Comparison of ENCODE assay signal across 9 cellular contexts in genomic region chr20:53598140-53599038, GRCh38. TPM values are rescaled to one million over a fixed set of nuclear protein-coding genes. Genes with fewer than 3 reads are reported as not detected.
A peak's percentile ranks its signal among the peaks of the same experiment; 100 is the strongest.
DNase-seq lines count a peak whose midpoint lies in the region; ATAC-seq and TF ChIP-seq lines count a peak whose summit lies in the region.
"Had no signal": no experiment of that assay in that cellular context is flagged by ENCODE, and none has a peak within 500 bp of the region (broad histone marks: within the 10 kb centered on the region; RNA-seq: fewer than 3 reads in every experiment).

No MANE protein-coding gene starts in this region.

- CTCF ChIA-PET in CD8-positive, alpha-beta T cell (lab: Charles Lee): interaction anchor here (1.2 to 1.6 kb wide), 3 partner anchors 11 to 16 kb away, joined by 3 to 5 read pairs (median 3); no protein-coding TSS in a partner anchor

- no peak for TF ChIP-seq CTCF in CD8-positive, alpha-beta T cell (IDR thresholded peaks at IDR 0.05)
- no peak for TF ChIP-seq CTCF in neural crest cell (conservative IDR thresholded peaks at IDR 0.05)

- no peak for ATAC-seq in CD8-positive, alpha-beta T cell
- no peak for ATAC-seq in activated naive CD8-positive, alpha-beta T cell treated with anti-CD3 and anti-CD28 coated beads, Interleukin-2, amount 50 U/mL, for 24 hours

- peaks cover 65% of the 10 kb centered on the region for H3K4me1 Mint-ChIP-seq in CD8-positive, alpha-beta T cell (ENCODE audit: low read depth)
- H3K4me1 Mint-ChIP-seq in activated naive CD8-positive, alpha-beta T cell treated with anti-CD3 and anti-CD28 coated beads, Interleukin-2, amount 50 U/mL, for 24 hours: peaks cover 55% of the 10 kb centered on the region
- H3K4me1 Mint-ChIP-seq in neural crest cell: peaks cover 29% of the 10 kb centered on the region

- peak in 2 of 7 experiments; percentile 11 to 40 for DNase-seq in CD8-positive, alpha-beta T cell
- no peak for DNase-seq in activated naive CD8-positive, alpha-beta T cell treated with anti-CD3 and anti-CD28 coated beads, Interleukin-2, amount 50 U/mL, for 24 hours
- DNase-seq in neural crest cell (ENCODE audit: low read depth, low spot score) (no peak), NCI-H446 (lab: John Stamatoyannopoulos, UW) (no peak), NOMO-1 treated with dmso at 0.1 percent for 144 hours (lab: John Stamatoyannopoulos, UW; ENCODE audit: unreplicated experiment) (no peak), NCI-H1694 treated with DMSO at 0.1 percent for 48 hours (lab: John Stamatoyannopoulos, UW) (no peak), NK-92 (lab: John Stamatoyannopoulos, UW; ENCODE audit: unreplicated experiment) (no peak)
- DNase-seq: stimulated activated CD4-positive, alpha-beta T cell treated with anti-CD3 and anti-CD28 coated beads, Interleukin-2, amount 100 ng/mL, for 48 hours had no signal

- no peak overlapping the region for H3K4me3 ChIP-seq in CD8-positive, alpha-beta T cell (ENCODE audit: low read depth, low read length)

- H3K27ac ChIP-seq in CD8-positive, alpha-beta T cell (ENCODE audit: low read depth, low read length): no peak overlapping the region
- peak overlapping the region; percentile 22 for H3K27ac ChIP-seq in KOPT-K1 (ENCODE audit: low read depth, low read length, poor library complexity, severe bottlenecking)

- H3K36me3 ChIP-seq in CD8-positive, alpha-beta T cell (ENCODE audit: insufficient read depth, low read length): no peaks in the 10 kb centered on the region
- no peaks in the 10 kb centered on the region for H3K36me3 ChIP-seq in KOPT-K1 (ENCODE audit: insufficient read depth, low read length)

- H3K27me3 ChIP-seq in CD8-positive, alpha-beta T cell (ENCODE audit: insufficient read depth, low read length): no peaks in the 10 kb centered on the region

- H3K27me3 Mint-ChIP-seq in CD8-positive, alpha-beta T cell (ENCODE audit: low read depth): no peaks in the 10 kb centered on the region
- no peaks in the 10 kb centered on the region for H3K27me3 Mint-ChIP-seq in activated naive CD8-positive, alpha-beta T cell treated with anti-CD3 and anti-CD28 coated beads, Interleukin-2, amount 50 U/mL, for 24 hours
- no peaks in the 10 kb centered on the region for H3K27me3 Mint-ChIP-seq in neural crest cell (ENCODE audit: low read depth)

- POLR2A ChIA-PET in CD8-positive, alpha-beta T cell (lab: Charles Lee): interaction anchor here (0.6 to 2.0 kb wide), 4 partner anchors 11 to 237 kb away, joined by 3 to 8 read pairs (median 3); no protein-coding TSS in a partner anchor

- H3K36me3 Mint-ChIP-seq in CD8-positive, alpha-beta T cell: peaks cover 17% of the 10 kb centered on the region
- H3K36me3 Mint-ChIP-seq in activated naive CD8-positive, alpha-beta T cell treated with anti-CD3 and anti-CD28 coated beads, Interleukin-2, amount 50 U/mL, for 24 hours (ENCODE audit: low read depth): no peaks in the 10 kb centered on the region
- H3K36me3 Mint-ChIP-seq in neural crest cell (ENCODE audit: low read depth): no peaks in the 10 kb centered on the region

- peaks cover 41% of the 10 kb centered on the region for H3K4me1 ChIP-seq in CD8-positive, alpha-beta T cell (ENCODE audit: insufficient read depth, low read length)

- H3K9me3 Mint-ChIP-seq in CD8-positive, alpha-beta T cell: no peaks in the 10 kb centered on the region
- no peaks in the 10 kb centered on the region for H3K9me3 Mint-ChIP-seq in activated naive CD8-positive, alpha-beta T cell treated with anti-CD3 and anti-CD28 coated beads, Interleukin-2, amount 50 U/mL, for 24 hours
- H3K9me3 Mint-ChIP-seq in neural crest cell: no peaks in the 10 kb centered on the region

- peak overlapping the region; percentile 80 for H3K27ac Mint-ChIP-seq in CD8-positive, alpha-beta T cell
- peak overlapping the region; percentile 50 for H3K27ac Mint-ChIP-seq in activated naive CD8-positive, alpha-beta T cell treated with anti-CD3 and anti-CD28 coated beads, Interleukin-2, amount 50 U/mL, for 24 hours
- H3K27ac Mint-ChIP-seq in neural crest cell (ENCODE audit: unreplicated experiment): no peak overlapping the region

- no peak overlapping the region for H3K4me3 Mint-ChIP-seq in CD8-positive, alpha-beta T cell
- H3K4me3 Mint-ChIP-seq in activated naive CD8-positive, alpha-beta T cell treated with anti-CD3 and anti-CD28 coated beads, Interleukin-2, amount 50 U/mL, for 24 hours: peak overlapping the region; percentile 25
- peak overlapping the region; percentile 67 for H3K4me3 Mint-ChIP-seq in neural crest cell

- intact Hi-C loops in CD8-positive, alpha-beta T cell (cut with DNase I, micrococcal nuclease): loop anchor here in 1 of 2 experiments (1.0 kb wide), 1 partner anchor 10 kb away; no protein-coding TSS in a partner anchor

- H3K9me3 ChIP-seq in CD8-positive, alpha-beta T cell (ENCODE audit: low read length): no peaks in the 10 kb centered on the region
- no peaks in the 10 kb centered on the region for H3K9me3 ChIP-seq in KOPT-K1 (ENCODE audit: insufficient read depth, low read length, poor library complexity, severe bottlenecking)

RNA-seq across cellular contexts. Expression of gene ZNF217, which starts 4.8 kb away (rescaled TPM):
- 10 to 100 TPM; 71.8 to 79.9 TPM for total RNA-seq in CD8-positive, alpha-beta T cell
- 32.0 and 35.5 TPM in 2 replicates for total RNA-seq in neural crest cell
